In genomic region chrX:121323337-121323736, GRCh38 we compare ENCODE assay signal across 7 cellular contexts.
"Had no signal": no experiment of that assay in that cellular context is flagged by ENCODE, and none has a peak within 500 bp of the region (broad histone marks: within the 10 kb centered on the region; RNA-seq: fewer than 3 reads in every experiment).

No MANE protein-coding gene starts in this region.

- H3K27me3 Mint-ChIP-seq: IgD-negative memory B cell had no signal

- FAIRE-seq: HepG2, HTR-8/SVneo had no signal

- DNase-seq: IMR-90, KBM-7, KG1 had no signal

- ATAC-seq: HepG2 had no signal

- H3K27ac ChIP-seq: HL-60 had no signal

- H3K4me3 Mint-ChIP-seq: IgD-negative memory B cell had no signal

- H3K4me1 Mint-ChIP-seq: IgD-negative memory B cell had no signal

- H3K27ac Mint-ChIP-seq: IgD-negative memory B cell had no signal
